ENCODE assay signal across 13 cellular contexts in genomic region chr5:83069406-83069805, GRCh38.
"Had no signal": no experiment of that assay in that cellular context is flagged by ENCODE, and none has a peak within 500 bp of the region (broad histone marks: within the 10 kb centered on the region; RNA-seq: fewer than 3 reads in every experiment).

No MANE protein-coding gene starts in this region.

- H3K4me3 ChIP-seq: coronary artery, skin epidermis, tibial nerve, vagina had no signal

- H3K36me3 ChIP-seq: tibial nerve, vagina had no signal

- H3K27me3 ChIP-seq: tibial nerve, vagina had no signal

- H3K27ac ChIP-seq: coronary artery, skin epidermis, tibial nerve, vagina had no signal

- DNase-seq: activated CD8-positive, alpha-beta memory T cell treated with anti-CD3 and anti-CD28 coated beads, Interleukin-2, amount 50 U/mL, for 4 hours; activated CD8-positive, alpha-beta T cell treated with anti-CD3 and anti-CD28 coated beads for 36 hours; activated naive CD8-positive, alpha-beta T cell treated with anti-CD3 and anti-CD28 coated beads, Interleukin-2, amount 10 ng/mL, durations not matched to agents 7 days and 5 days; activated T-cell treated with anti-CD3 and anti-CD28 coated beads, Interleukin-2, amount 50 U/mL, for 72 hours; aorta; effector CD4-positive, alpha-beta T cell; head of caudate nucleus; T1000 had no signal

- ATAC-seq: activated CD8-positive, alpha-beta T cell treated with anti-CD3 and anti-CD28 coated beads for 36 hours; activated T-cell treated with anti-CD3 and anti-CD28 coated beads, Interleukin-2, amount 50 U/mL, for 72 hours; stimulated activated memory B cell treated with anti-CD40 and anti-IgM and Interleukin-4, amounts not matched to agents 10 μg/mL and 1 μg/mL and 100 μg/mL, for 72 hours had no signal

- H3K9me3 ChIP-seq: tibial nerve, vagina had no signal
